ENCODE assay signal across 9 cellular contexts in genomic region chr3:175526609-175527280, GRCh38.
A peak's percentile ranks its signal among the peaks of the same experiment; 100 is the strongest.
DNase-seq lines count a peak whose midpoint lies in the region; ATAC-seq, FAIRE-seq and TF ChIP-seq lines count a peak whose summit lies in the region.
"Had no signal": no experiment of that assay in that cellular context is flagged by ENCODE, and none has a peak within 500 bp of the region (broad histone marks: within the 10 kb centered on the region; RNA-seq: fewer than 3 reads in every experiment).

No MANE protein-coding gene starts in this region.

- no peak for ATAC-seq in activated CD8-positive, alpha-beta T cell treated with anti-CD3 and anti-CD28 coated beads for 36 hours
- no peak for ATAC-seq in GM21390 (IDR thresholded peaks at IDR 0.05; ENCODE audit: unreplicated experiment)
- ATAC-seq in GM18498 (IDR thresholded peaks at IDR 0.05; ENCODE audit: unreplicated experiment), result no peak

- POLR2A ChIA-PET in activated CD8-positive, alpha-beta T cell treated with anti-CD3 and anti-CD28 coated beads for 36 hours (lab: Charles Lee), result no interaction called here

- DNase-seq in H54 (ENCODE audit: insufficient read length, low spot score), result no peak
- no peak for DNase-seq in activated CD8-positive, alpha-beta T cell treated with anti-CD3 and anti-CD28 coated beads for 36 hours
- DNase-seq in iPS-NIHi7 (ENCODE audit: extremely low spot score), result peak; percentile 33
- no peak for DNase-seq in spleen
- no peak for DNase-seq in D721Med (ENCODE audit: insufficient read length, low spot score)
- DNase-seq in HuH-7.5 (ENCODE audit: low spot score), result no peak
- DNase-seq: NCI-H1092 had no signal

- no peaks in the 10 kb centered on the region for H3K27me3 Mint-ChIP-seq in activated CD8-positive, alpha-beta T cell treated with anti-CD3 and anti-CD28 coated beads for 36 hours

- TF ChIP-seq POLR2A in H54 (IDR thresholded peaks at IDR 0.05; ENCODE audit: low read depth, low read length), result no peak
- TF ChIP-seq POLR2A in spleen (IDR thresholded peaks at IDR 0.05), result no peak

- WGBS in spleen, 5 donors, result 31 to 38% (median 33%) methylated on average over 4 of the region's 4 CpGs

- peaks cover 4% of the 10 kb centered on the region for H3K9me3 Mint-ChIP-seq in activated CD8-positive, alpha-beta T cell treated with anti-CD3 and anti-CD28 coated beads for 36 hours

- H3K27ac Mint-ChIP-seq in activated CD8-positive, alpha-beta T cell treated with anti-CD3 and anti-CD28 coated beads for 36 hours, result no peak overlapping the region

- peaks cover 5% of the 10 kb centered on the region for H3K4me1 Mint-ChIP-seq in activated CD8-positive, alpha-beta T cell treated with anti-CD3 and anti-CD28 coated beads for 36 hours (ENCODE audit: low read depth)

- peak overlapping the region in 2 of 8 donors; percentile 1 to 21 for H3K27ac ChIP-seq in spleen

- no peaks in the 10 kb centered on the region for H3K27me3 ChIP-seq in spleen (replicated peaks in 1 of 7)

- peak overlapping the region in 7 of 8 donors; percentile 3 to 52 (median 22) for H3K4me3 ChIP-seq in spleen

- intact Hi-C loops in activated CD8-positive, alpha-beta T cell treated with anti-CD3 and anti-CD28 coated beads for 36 hours (cut with micrococcal nuclease), result no loop called here
- intact Hi-C loops in spleen (cut with DNase I; ENCODE audit: low total_unique reads), result no loop called here

- TF ChIP-seq CTCF in activated CD8-positive, alpha-beta T cell treated with anti-CD3 and anti-CD28 coated beads for 36 hours (IDR thresholded peaks at IDR 0.05), result no peak
- TF ChIP-seq CTCF in spleen (IDR thresholded peaks at IDR 0.05 in 8 of 11, conservative IDR thresholded peaks at IDR 0.05 in 3 of 11), result no peak
- no peak for TF ChIP-seq CTCF in D721Med (IDR thresholded peaks at IDR 0.05; ENCODE audit: insufficient read depth, missing control alignments)

- H3K36me3 ChIP-seq in spleen, result no peaks in the 10 kb centered on the region

- CTCF ChIA-PET in activated CD8-positive, alpha-beta T cell treated with anti-CD3 and anti-CD28 coated beads for 36 hours (lab: Charles Lee), result no interaction called here

- H3K9me3 ChIP-seq in spleen, result no peaks in the 10 kb centered on the region

- FAIRE-seq in H54 (lab: Jason Lieb, UNC), result peak; percentile 78
- no peak for FAIRE-seq in D721Med (lab: Jason Lieb, UNC)

- peak overlapping the region; percentile 35 for H3K4me3 Mint-ChIP-seq in activated CD8-positive, alpha-beta T cell treated with anti-CD3 and anti-CD28 coated beads for 36 hours

- H3K36me3 Mint-ChIP-seq in activated CD8-positive, alpha-beta T cell treated with anti-CD3 and anti-CD28 coated beads for 36 hours (ENCODE audit: low read depth), result no peaks in the 10 kb centered on the region

- H3K4me1 ChIP-seq in spleen, result no peaks in the 10 kb centered on the region
